ENCODE assay signal across 18 cellular contexts in genomic region chr2:82650038-82650437, GRCh38.
DNase-seq lines count a peak whose midpoint lies in the region; ATAC-seq, FAIRE-seq and TF ChIP-seq lines count a peak whose summit lies in the region.
"Had no signal": no experiment of that assay in that cellular context is flagged by ENCODE, and none has a peak within 500 bp of the region (broad histone marks: within the 10 kb centered on the region; RNA-seq: fewer than 3 reads in every experiment).

No MANE protein-coding gene starts in this region.

- no peaks in the 10 kb centered on the region for H3K23me2 ChIP-seq in H1 (ENCODE audit: low read depth, low read length)

- TF ChIP-seq RAD21 in H1 (IDR thresholded peaks at IDR 0.05 in 1 of 2, conservative IDR thresholded peaks at IDR 0.05 in 1 of 2; ENCODE audit: low read depth in 2 of 2, low read length in 2 of 2): no peak

- H3K18ac ChIP-seq in H1 (ENCODE audit: extremely low read depth, low read length): no peak overlapping the region

- H4K8ac ChIP-seq in H1 (ENCODE audit: extremely low read depth, insufficient read depth, low read length): no peak overlapping the region

- H3K79me2 ChIP-seq in H1 (ENCODE audit: control insufficient read depth in 1 of 2, insufficient read depth in 2 of 2, low read length in 2 of 2): no peaks in the 10 kb centered on the region

- H3K56ac ChIP-seq in H1 (replicated peaks; ENCODE audit: insufficient read length, low read depth, low read length): no peak overlapping the region

- no peak overlapping the region for H3K4me2 ChIP-seq in H1 (ENCODE audit: insufficient read depth in 1 of 2, low read depth in 2 of 2, low read length in 2 of 2)

- FAIRE-seq in H54 (lab: Jason Lieb, UNC) (peak; percentile 58), H1 (lab: Jason Lieb, UNC) (no peak)
- FAIRE-seq: G401.6, GM12892 had no signal

- no peak overlapping the region for H2BK20ac ChIP-seq in H1 (ENCODE audit: low read length)

- CTCF ChIA-PET in H1 (lab: Charles Lee; ENCODE audit: partially characterized antibody): no interaction called here

- no peak overlapping the region for H4K91ac ChIP-seq in H1 (replicated peaks; ENCODE audit: insufficient read length, low read length)

- no peak overlapping the region for H3K4me3 ChIP-seq in NB4 (ENCODE audit: low read depth, low read length)
- H3K4me3 ChIP-seq in H1 (ENCODE audit: extremely low read depth in 1 of 4, insufficient read depth in 2 of 4, low read depth in 3 of 4, low read length in 4 of 4): no peak overlapping the region
- no peak overlapping the region for H3K4me3 ChIP-seq in prostate gland
- no peak overlapping the region for H3K4me3 ChIP-seq in colonic mucosa
- H3K4me3 ChIP-seq: SJSA1 had no signal

- peak overlapping the region; percentile 76; the same call in 1 of the 2 replicates for H2AFZ ChIP-seq in H1 (ENCODE audit: low read length)

- H2BK5ac ChIP-seq in H1 (ENCODE audit: low read depth, low read length): no peak overlapping the region

- H3K27ac ChIP-seq in H1 (ENCODE audit: low read depth, low read length) (no peak overlapping the region), prostate gland (no peak overlapping the region), colonic mucosa (no peak overlapping the region)
- H3K27ac ChIP-seq: SJSA1 had no signal

- no peaks in the 10 kb centered on the region for H3K4me1 ChIP-seq in H1 (replicated peaks in 1 of 4; ENCODE audit: control insufficient read depth in 3 of 4, insufficient read depth in 4 of 4, low read length in 3 of 4)
- peaks cover 3% of the 10 kb centered on the region for H3K4me1 ChIP-seq in prostate gland (replicated peaks)
- no peaks in the 10 kb centered on the region for H3K4me1 ChIP-seq in colonic mucosa
- H3K4me1 ChIP-seq: Caco-2, SJSA1 had no signal

- H2BK120ac ChIP-seq in H1 (replicated peaks; ENCODE audit: low read depth, low read length): no peak overlapping the region

- ATAC-seq in GM18498 (IDR thresholded peaks at IDR 0.05; ENCODE audit: unreplicated experiment): no peak

- no peak overlapping the region for H3K4me3 Mint-ChIP-seq in immature natural killer cell

- WGBS in H1 (ENCODE audit: extremely low coverage in 1 of 2, insufficient coverage in 1 of 2, insufficient read length in 1 of 2, insufficient replicate concordance in 2 of 2, low coverage in 1 of 2, low lambda C conversion rate in 2 of 2, missing lambda C conversion rate in 1 of 2), 2 experiments: 94% methylated on average over 2 of the region's 2 CpGs; no CpG with 5 or more reads in 1 of the 2 experiments
- 96% methylated on average over 2 of the region's 2 CpGs for whole genome bisulfite sequencing in prostate gland

- TF ChIP-seq POLR2A in H54 (IDR thresholded peaks at IDR 0.05; ENCODE audit: low read depth, low read length) (no peak), NB4 (IDR thresholded peaks at IDR 0.05; ENCODE audit: extremely low read depth, insufficient read length) (no peak), H1 (IDR thresholded peaks at IDR 0.05; ENCODE audit: control extremely low read depth in 1 of 2, low read depth in 2 of 2, low read length in 2 of 2) (no peak), prostate gland (IDR thresholded peaks at IDR 0.05) (no peak)

- H3K36me3 ChIP-seq in H1 (ENCODE audit: control insufficient read depth in 2 of 4, insufficient read depth in 4 of 4, low read length in 3 of 4): no peaks in the 10 kb centered on the region
- no peaks in the 10 kb centered on the region for H3K36me3 ChIP-seq in prostate gland
- no peaks in the 10 kb centered on the region for H3K36me3 ChIP-seq in colonic mucosa
- H3K36me3 ChIP-seq: SJSA1 had no signal

- H2BK12ac ChIP-seq in H1 (ENCODE audit: low read depth, low read length): no peak overlapping the region

- H2BK15ac ChIP-seq in H1 (ENCODE audit: low read length): no peak overlapping the region

- no peak overlapping the region for H3K23ac ChIP-seq in H1 (ENCODE audit: insufficient read length)

- TF ChIP-seq EP300 in H1 (IDR thresholded peaks at IDR 0.05; ENCODE audit: borderline replicate concordance in 1 of 2, low read depth in 2 of 2, low read length in 2 of 2): no peak

- no peak overlapping the region for H3K14ac ChIP-seq in H1 (ENCODE audit: insufficient read length)

- H3K27ac Mint-ChIP-seq in immature natural killer cell: no peak overlapping the region

- POLR2A ChIA-PET in H1 (lab: Charles Lee; ENCODE audit: partially characterized antibody): no interaction called here

- no peak overlapping the region for H4K5ac ChIP-seq in H1 (ENCODE audit: insufficient read length, low read depth, low read length)

- H3K36me3 Mint-ChIP-seq in immature natural killer cell: peaks cover 0 to 4% (median 0%) of the 10 kb centered on the region in 3 donors

- TF ChIP-seq CTCF in NB4 (IDR thresholded peaks at IDR 0.05; ENCODE audit: low read depth, low read length) (no peak), H1 (IDR thresholded peaks at IDR 0.05; ENCODE audit: control extremely low read depth in 1 of 3, insufficient read depth in 1 of 3, low read depth in 1 of 3, low read length in 3 of 3) (no peak), prostate gland (IDR thresholded peaks at IDR 0.05) (no peak), colonic mucosa (IDR thresholded peaks at IDR 0.05) (no peak)

- H3K27me3 Mint-ChIP-seq in immature natural killer cell (ENCODE audit: low read depth in 3 of 3): no peaks in the 10 kb centered on the region

- peak; percentile 47 for DNase-seq in A172 (ENCODE audit: low spot score)
- DNase-seq in H54 (ENCODE audit: insufficient read length, low spot score): no peak
- peak; percentile 18 for DNase-seq in NB4 (ENCODE audit: low read depth)
- no peak for DNase-seq in H1 (ENCODE audit: low read depth in 1 of 2, low spot score in 2 of 2)
- no peak for DNase-seq in prostate gland (ENCODE audit: low spot score)
- DNase-seq in immature natural killer cell: no peak
- no peak for DNase-seq in colonic mucosa
- DNase-seq: Caco-2, DMS53, NCI-H187 treated with DMSO at 0.1 percent for 48 hours, NCI-H2171 treated with DMSO at 0.1 percent for 48 hours, NCI-H510A treated with DMSO at 0.1 percent for 48 hours, RPMI8226, SW 1271 had no signal

- no peak overlapping the region for H3K4ac ChIP-seq in H1 (replicated peaks; ENCODE audit: insufficient read length, low read depth, low read length)

- H3K9me3 Mint-ChIP-seq in immature natural killer cell: peaks cover 15 to 73% (median 44%) of the 10 kb centered on the region in 6 donors

- no peaks in the 10 kb centered on the region for H4K20me1 ChIP-seq in H1 (replicated peaks in 1 of 2; ENCODE audit: control insufficient read depth in 1 of 2, insufficient read depth in 2 of 2, low read length in 2 of 2)

- H3K27me3 ChIP-seq in H1 (replicated peaks in 1 of 4; ENCODE audit: control insufficient read depth in 3 of 4, extremely low read depth in 1 of 4, insufficient read depth in 3 of 4, low read length in 3 of 4): peaks cover 0 to 1% (median 0%) of the 10 kb centered on the region in 4 experiments; a peak in 1 of 7 replicates
- H3K27me3 ChIP-seq in prostate gland (replicated peaks; ENCODE audit: insufficient read depth): no peaks in the 10 kb centered on the region
- no peaks in the 10 kb centered on the region for H3K27me3 ChIP-seq in colonic mucosa
- H3K27me3 ChIP-seq: SJSA1 had no signal

- no peak overlapping the region for H2AK5ac ChIP-seq in H1 (ENCODE audit: low read depth, low read length)

- no peak overlapping the region for H3K9ac ChIP-seq in H1 (replicated peaks in 1 of 4; ENCODE audit: extremely low read depth in 1 of 4, low read depth in 3 of 4, low read length in 3 of 4)
- H3K9ac ChIP-seq in colonic mucosa (ENCODE audit: low read depth in 2 of 2, low read length in 2 of 2): no peak overlapping the region

- no peaks in the 10 kb centered on the region for H3K79me1 ChIP-seq in H1 (ENCODE audit: low read depth, low read length)

- no peaks in the 10 kb centered on the region for H3K4me1 Mint-ChIP-seq in immature natural killer cell

- no peaks in the 10 kb centered on the region for H3K9me3 ChIP-seq in H1 (ENCODE audit: insufficient read depth in 2 of 2, low read depth in 1 of 2, low read length in 1 of 2)
- H3K9me3 ChIP-seq in prostate gland: no peaks in the 10 kb centered on the region
- H3K9me3 ChIP-seq in colonic mucosa: no peaks in the 10 kb centered on the region
- H3K9me3 ChIP-seq: Caco-2, SJSA1 had no signal

- intact Hi-C loops in prostate gland (cut with DNase I): no loop called here
- intact Hi-C loops in colonic mucosa (cut with DNase I): no loop called here

TF ChIP-seq in H1, 55 proteins besides CTCF, POLR2A, EP300 and RAD21:
- TF ChIP-seq CHD2 (IDR thresholded peaks at IDR 0.05; ENCODE audit: low read length): no peak
- TF ChIP-seq SAP30 (IDR thresholded peaks at IDR 0.05; ENCODE audit: insufficient read depth, insufficient replicate concordance, low read length): no peak
- no peak for TF ChIP-seq KDM4A (IDR thresholded peaks at IDR 0.05; ENCODE audit: low read depth, low read length, severe bottlenecking)
- TF ChIP-seq NRF1 (IDR thresholded peaks at IDR 0.05; ENCODE audit: low read depth, low read length): no peak
- TF ChIP-seq KDM5A (IDR thresholded peaks at IDR 0.05; ENCODE audit: low read length): no peak
- no peak for TF ChIP-seq SIX5 (IDR thresholded peaks at IDR 0.05; ENCODE audit: low read depth, low read length)
- TF ChIP-seq RBBP5 (IDR thresholded peaks at IDR 0.05; ENCODE audit: borderline replicate concordance, low read depth, low read length): no peak
- TF ChIP-seq RNF2 (IDR thresholded peaks at IDR 0.05; ENCODE audit: borderline replicate concordance, low read depth, low read length, missing control alignments, poor library complexity, severe bottlenecking): no peak
- no peak for TF ChIP-seq EZH2 (IDR thresholded peaks at IDR 0.05; ENCODE audit: low read depth, low read length, severe bottlenecking)
- no peak for TF ChIP-seq ASH2L (IDR thresholded peaks at IDR 0.05; ENCODE audit: low read length)
- no peak for TF ChIP-seq CHD1 (IDR thresholded peaks at IDR 0.05; ENCODE audit: low read depth, low read length)
- no peak for TF ChIP-seq HDAC2 (IDR thresholded peaks at IDR 0.05; ENCODE audit: borderline replicate concordance in 1 of 2, low read depth in 2 of 2, low read length in 2 of 2)
- no peak for TF ChIP-seq YY1 (IDR thresholded peaks at IDR 0.05; ENCODE audit: low read depth, low read length)

Comparison
In these comparisons a context has a peak if more than half of its experiments do, and no peak if none do; other contexts are left out.
1. DNase-seq: peak in A172 (single experiment) and NB4 (single experiment); none in H54 (single experiment), H1 (0 of 2), prostate gland (single experiment), immature natural killer cell (0 of 3) and colonic mucosa (single experiment).